Comparison of ENCODE assay signal across 7 cellular contexts in the genomic region with DNA sequence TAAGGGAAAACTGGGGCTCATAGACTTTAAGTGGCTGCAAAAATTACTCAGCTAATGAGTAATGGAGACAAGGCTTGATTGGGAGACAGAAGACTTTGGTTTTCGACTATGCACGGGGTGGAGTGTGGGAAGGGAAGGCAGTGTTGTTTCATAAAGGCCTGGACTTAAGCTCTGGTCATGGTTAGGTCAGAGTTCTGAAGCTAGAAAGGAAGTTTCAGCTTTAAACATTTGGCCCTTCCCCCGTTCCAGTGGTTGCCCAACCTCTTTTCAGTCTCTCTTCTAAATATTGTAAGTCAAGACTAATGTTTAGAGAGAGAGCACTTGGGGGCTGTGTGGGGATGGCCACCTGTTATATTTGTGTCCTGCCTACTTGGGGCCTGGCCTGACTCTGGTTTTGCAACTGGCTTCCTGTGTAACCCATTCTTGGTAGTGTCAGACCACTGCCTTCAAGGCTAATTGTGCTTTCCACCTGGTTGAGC. TPM values are rescaled to one million over a fixed set of nuclear protein-coding genes. Genes with fewer than 3 reads are reported as not detected.
A peak's percentile ranks its signal among the peaks of the same experiment; 100 is the strongest.
DNase-seq lines count a peak whose midpoint lies in the region; ATAC-seq and TF ChIP-seq lines count a peak whose summit lies in the region.

No MANE protein-coding gene starts in this region.

- H3K9me3 Mint-ChIP-seq in endothelial cell (ENCODE audit: unreplicated experiment): no peaks in the 10 kb centered on the region

- peaks cover 51% of the 10 kb centered on the region for H3K4me1 Mint-ChIP-seq in endothelial cell (ENCODE audit: unreplicated experiment)

- no peak overlapping the region for H3K4me3 Mint-ChIP-seq in endothelial cell (ENCODE audit: unreplicated experiment)

- peaks cover 5% of the 10 kb centered on the region for H3K36me3 Mint-ChIP-seq in endothelial cell (ENCODE audit: low read depth, unreplicated experiment)

- intact Hi-C loops in posterior cingulate gyrus (cut with DNase I): no loop called here

- ATAC-seq in GM18868 (IDR thresholded peaks at IDR 0.05; ENCODE audit: unreplicated experiment): peak; percentile 80
- ATAC-seq in HG02610 (IDR thresholded peaks at IDR 0.05; ENCODE audit: unreplicated experiment): peak; percentile 83

- H3K27me3 Mint-ChIP-seq in endothelial cell (ENCODE audit: unreplicated experiment): peaks cover 1% of the 10 kb centered on the region

- no peak overlapping the region for H3K27ac Mint-ChIP-seq in endothelial cell (ENCODE audit: unreplicated experiment)

- TF ChIP-seq CTCF in endothelial cell (IDR thresholded peaks at IDR 0.05; ENCODE audit: unreplicated experiment): no peak

- peak; percentile 67 for DNase-seq in NOMO-1 treated with DMSO at 0.1 percent for 48 hours (lab: John Stamatoyannopoulos, UW; ENCODE audit: unreplicated experiment)
- DNase-seq in glomerular visceral epithelial cell (ENCODE audit: extremely low spot score): peak; percentile 73
- no peak for DNase-seq in cortex of kidney (lab: John Stamatoyannopoulos, UW)
- no peak for DNase-seq in endothelial cell (ENCODE audit: low spot score)
- DNase-seq in posterior cingulate gyrus: no peak

RNA-seq across cellular contexts. Expression of a gene that starts 21.0 kb away (rescaled TPM):
- 590 TPM for total RNA-seq in endothelial cell (ENCODE audit: unreplicated experiment)

Comparison
In these comparisons a context has a peak if more than half of its experiments do, and no peak if none do; other contexts are left out.
1. DNase-seq: peak in NOMO-1 treated with DMSO at 0.1 percent for 48 hours (single experiment) and glomerular visceral epithelial cell (single experiment); none in cortex of kidney (single experiment), endothelial cell (single experiment) and posterior cingulate gyrus (0 of 10).